11 cellular contexts compared by ENCODE assay signal in genomic region chr22:46619240-46619829, GRCh38. TPM values are rescaled to one million over a fixed set of nuclear protein-coding genes. Genes with fewer than 3 reads are reported as not detected.
DNase-seq lines count a peak whose midpoint lies in the region; ATAC-seq, FAIRE-seq and TF ChIP-seq lines count a peak whose summit lies in the region.
"Had no signal": no experiment of that assay in that cellular context is flagged by ENCODE, and none has a peak within 500 bp of the region (broad histone marks: within the 10 kb centered on the region; RNA-seq: fewer than 3 reads in every experiment).

No MANE protein-coding gene starts in this region.

- intact Hi-C loops in ascending aorta (cut with DNase I) (no loop called here), left cardiac atrium (cut with DNase I) (no loop called here)

- ATAC-seq in left cardiac atrium (peak; percentile 3), GM21528 (IDR thresholded peaks at IDR 0.05; ENCODE audit: low FRiP score, unreplicated experiment) (no peak)
- ATAC-seq in activated CD4-positive, CD25-positive, alpha-beta regulatory T cell treated with anti-CD3 and anti-CD28 coated beads, Interleukin-2, amount 50 U/mL, for 24 hours: no peak
- ATAC-seq: stimulated activated naive CD8-positive, alpha-beta T cell treated with anti-CD3 and anti-CD28 coated beads, Interleukin-15, Interleukin-2, amounts not matched to agents 100 U/mL and 50 U/mL, for 24 hours had no signal

- H3K27ac ChIP-seq in ascending aorta: peak overlapping the region; percentile 20 to 38
- peak overlapping the region in 11 of 21 experiments; percentile 7 to 71 (median 34) for H3K27ac ChIP-seq in skin epidermis

- no peaks in the 10 kb centered on the region for H3K36me3 ChIP-seq in ascending aorta

- no peak for FAIRE-seq in GM19239 (lab: Jason Lieb, UNC)
- FAIRE-seq: HTR-8/SVneo had no signal

- peak overlapping the region; percentile 17 for H3K4me3 ChIP-seq in Jurkat, Clone E6-1 (ENCODE audit: low read length)
- H3K4me3 ChIP-seq in ascending aorta: no peak overlapping the region
- H3K4me3 ChIP-seq in skin epidermis: no peak overlapping the region

- no peak for TF ChIP-seq CTCF in ascending aorta (IDR thresholded peaks at IDR 0.05)

- DNase-seq in Jurkat, Clone E6-1 (ENCODE audit: low read depth, low spot score): peak; percentile 84
- DNase-seq in ascending aorta (ENCODE audit: low spot score in 2 of 2): no peak
- DNase-seq in left cardiac atrium: no peak
- DNase-seq in GM19239 (ENCODE audit: insufficient read length, low spot score): no peak
- no peak for DNase-seq in stimulated activated CD8-positive, alpha-beta memory T cell treated with anti-CD3 and anti-CD28 coated beads, Interleukin-4, amount 100 ng/mL, for 48 hours
- DNase-seq: stimulated activated CD4-positive, alpha-beta T cell treated with anti-CD3 and anti-CD28 coated beads, Interleukin-4, amount 100 ng/mL, for 24 hours; stimulated activated naive CD8-positive, alpha-beta T cell treated with anti-CD3 and anti-CD28 coated beads, Interleukin-15, Interleukin-2, amounts not matched to agents 100 U/mL and 50 U/mL, for 24 hours had no signal

- peaks cover 0 to 11% of the 10 kb centered on the region in 2 donors for H3K4me1 ChIP-seq in ascending aorta

- H3K9me3 ChIP-seq in ascending aorta: no peaks in the 10 kb centered on the region

- H3K27me3 ChIP-seq in ascending aorta: no peaks in the 10 kb centered on the region

RNA-seq across cellular contexts. Expression of gene GRAMD4, which starts 0.9 kb away (rescaled TPM):
- polyA plus RNA-seq in Jurkat, Clone E6-1 (2012; ENCODE audit: insufficient read depth, insufficient read length): 47.0 TPM
- total RNA-seq in ascending aorta (20.2 TPM), left cardiac atrium (10 to 100 TPM; 58.5 to 95.4 TPM)

Comparison
In these comparisons a context has a peak if more than half of its experiments do, and no peak if none do; other contexts are left out.
1. ATAC-seq: peak in left cardiac atrium (2 of 2); none in activated CD4-positive, CD25-positive, alpha-beta regulatory T cell treated with anti-CD3 and anti-CD28 coated beads, Interleukin-2, amount 50 U/mL, for 24 hours (0 of 2) and GM21528 (single experiment).